ENCODE assay signal across 33 cellular contexts in genomic region chr7:141875453-141875852, GRCh38. TPM values are rescaled to one million over a fixed set of nuclear protein-coding genes. Genes with fewer than 3 reads are reported as not detected.
"Had no signal": no experiment of that assay in that cellular context is flagged by ENCODE, and none has a peak within 500 bp of the region (broad histone marks: within the 10 kb centered on the region; RNA-seq: fewer than 3 reads in every experiment).

No MANE protein-coding gene starts in this region.

- H3K27me3 ChIP-seq: left lung, pancreas, sigmoid colon, spleen, tibial nerve, upper lobe of left lung, vagina had no signal

- H3K27ac ChIP-seq: lower lobe of right lung, pancreas, prostate gland, sigmoid colon, spleen, tibial nerve, upper lobe of left lung, vagina had no signal

- DNase-seq: hippocampal formation; immature natural killer cell; kidney; left colon; left lung; lower lobe of right lung; mesenchymal stem cell; naive thymus-derived CD8-positive, alpha-beta T cell; nucleus accumbens; pancreas; posterior cingulate gyrus; retina; right cardiac atrium; sigmoid colon; small intestine; spleen; stimulated activated CD4-positive, alpha-beta T cell treated with anti-CD3 and anti-CD28 coated beads, Interleukin-4, amount 100 ng/mL, for 24 hours; stimulated activated naive CD4-positive, alpha-beta T cell; stimulated activated naive CD8-positive, alpha-beta T cell treated with anti-CD3 and anti-CD28 coated beads, Interleukin-15, amount 100 ng/mL, for 72 hours; substantia nigra had no signal

- H3K9me3 ChIP-seq: lower lobe of right lung, pancreas, prostate gland, sigmoid colon, upper lobe of left lung, vagina had no signal

- H3K4me1 Mint-ChIP-seq: immature natural killer cell; nephron; neural crest cell; stimulated activated effector memory CD8-positive, alpha-beta T cell treated with anti-CD3 and anti-CD28 coated beads, Interleukin-12 subunit alpha, Interleukin-12 subunit beta, amount 100 ng/mL, for 72 hours; stimulated activated naive CD8-positive, alpha-beta T cell treated with anti-CD3 and anti-CD28 coated beads, Interleukin-15, amount 100 ng/mL, for 72 hours had no signal

- ATAC-seq: left colon; naive thymus-derived CD8-positive, alpha-beta T cell; pancreas; right cardiac atrium; stimulated activated effector memory CD8-positive, alpha-beta T cell treated with anti-CD3 and anti-CD28 coated beads, Interleukin-12 subunit alpha, Interleukin-12 subunit beta, amount 100 ng/mL, for 72 hours; stimulated activated naive CD8-positive, alpha-beta T cell treated with anti-CD3 and anti-CD28 coated beads, Interleukin-15, amount 100 ng/mL, for 72 hours had no signal

- H3K4me1 ChIP-seq: left lung, lower lobe of right lung, pancreas, prostate gland, sigmoid colon, spleen, tibial nerve, upper lobe of left lung, vagina had no signal

- H3K4me3 Mint-ChIP-seq: immature natural killer cell; naive thymus-derived CD8-positive, alpha-beta T cell; nephron; neural crest cell; stimulated activated effector memory CD8-positive, alpha-beta T cell treated with anti-CD3 and anti-CD28 coated beads, Interleukin-12 subunit alpha, Interleukin-12 subunit beta, amount 100 ng/mL, for 72 hours; stimulated activated naive CD8-positive, alpha-beta T cell treated with anti-CD3 and anti-CD28 coated beads, Interleukin-15, amount 100 ng/mL, for 72 hours had no signal

- H3K27ac Mint-ChIP-seq: immature natural killer cell; naive thymus-derived CD8-positive, alpha-beta T cell; nephron; stimulated activated effector memory CD8-positive, alpha-beta T cell treated with anti-CD3 and anti-CD28 coated beads, Interleukin-12 subunit alpha, Interleukin-12 subunit beta, amount 100 ng/mL, for 72 hours; stimulated activated naive CD8-positive, alpha-beta T cell treated with anti-CD3 and anti-CD28 coated beads, Interleukin-15, amount 100 ng/mL, for 72 hours had no signal

- H3K36me3 ChIP-seq: left lung, lower lobe of right lung, pancreas, prostate gland, sigmoid colon, spleen, tibial nerve, upper lobe of left lung, vagina had no signal

- H3K9me3 Mint-ChIP-seq: stimulated activated naive CD8-positive, alpha-beta T cell treated with anti-CD3 and anti-CD28 coated beads, Interleukin-15, amount 100 ng/mL, for 72 hours had no signal

- H3K4me3 ChIP-seq: left lung, lower lobe of right lung, pancreas, prostate gland, sigmoid colon, spleen, tibial nerve, upper lobe of left lung, vagina had no signal

- H3K27me3 Mint-ChIP-seq: naive thymus-derived CD8-positive, alpha-beta T cell; stimulated activated naive CD8-positive, alpha-beta T cell treated with anti-CD3 and anti-CD28 coated beads, Interleukin-15, amount 100 ng/mL, for 72 hours had no signal

- H3K36me3 Mint-ChIP-seq: immature natural killer cell; stimulated activated effector memory CD8-positive, alpha-beta T cell treated with anti-CD3 and anti-CD28 coated beads, Interleukin-12 subunit alpha, Interleukin-12 subunit beta, amount 100 ng/mL, for 72 hours had no signal

RNA-seq across cellular contexts. Expression of gene PRSS37, which starts 34.2 kb away (rescaled TPM):
- total RNA-seq: kidney; left colon; left lung; liver; lower lobe of right lung; mammary epithelial cell; mucosa of gallbladder; naive thymus-derived CD8-positive, alpha-beta T cell; neural crest cell; osteoblast; pancreas; right cardiac atrium; sigmoid colon; spleen; temporal lobe; tibial nerve; upper lobe of left lung; urinary bladder; vagina had no signal

RNA-seq across cellular contexts. Expression of gene OR9A4, which starts 40.7 kb away (rescaled TPM):
- total RNA-seq: left colon; left lung; lower lobe of right lung; mucosa of gallbladder; naive thymus-derived CD8-positive, alpha-beta T cell; neural crest cell; osteoblast; pancreas; prostate gland; sigmoid colon; spleen; temporal lobe; upper lobe of left lung; vagina had no signal
